In the genomic region with DNA sequence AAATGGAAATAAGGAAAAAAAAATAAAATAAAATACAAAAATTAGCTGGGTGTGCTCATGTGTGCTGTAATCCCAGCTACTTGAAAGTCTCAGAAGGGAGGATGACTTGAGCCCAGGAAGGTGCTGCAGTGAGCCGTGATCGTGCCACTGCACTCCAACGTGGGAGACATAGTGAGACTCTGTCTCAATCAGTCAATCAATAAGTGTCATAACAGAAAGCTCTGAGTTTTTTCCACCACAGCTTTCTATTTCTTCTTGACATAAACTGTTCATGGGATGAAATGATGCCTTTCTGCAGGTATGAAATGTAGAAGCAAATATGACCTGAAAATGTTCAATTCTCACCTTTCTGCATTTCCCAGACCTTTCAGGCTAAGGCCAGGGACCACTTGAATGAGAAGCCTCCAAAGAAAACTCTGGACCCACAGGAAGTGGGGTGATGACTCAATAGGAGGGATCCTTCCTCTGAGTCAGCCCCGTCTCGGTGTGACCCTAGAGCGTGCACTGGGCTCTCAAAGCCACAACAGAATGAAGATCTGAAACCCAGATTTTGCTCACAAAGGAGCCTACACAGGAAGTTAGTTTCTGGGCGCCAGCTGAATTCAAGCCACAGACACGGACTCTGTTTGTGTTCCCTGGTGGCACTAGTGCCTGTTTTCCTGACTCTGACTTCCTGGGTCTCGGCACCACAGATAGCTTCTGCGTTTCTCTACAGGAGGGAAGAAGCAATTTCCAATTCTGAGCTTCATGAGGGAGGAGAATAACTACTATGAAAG, we compare ENCODE assay signal across 1 cellular context.
TF ChIP-seq lines count a peak whose summit lies in the region.

No MANE protein-coding gene starts in this region.

TF ChIP-seq in GM12878, 131 proteins besides CTCF, POLR2A, EP300 and RAD21 (continued from another document and continues in another):
- TF ChIP-seq, protein P1, sequence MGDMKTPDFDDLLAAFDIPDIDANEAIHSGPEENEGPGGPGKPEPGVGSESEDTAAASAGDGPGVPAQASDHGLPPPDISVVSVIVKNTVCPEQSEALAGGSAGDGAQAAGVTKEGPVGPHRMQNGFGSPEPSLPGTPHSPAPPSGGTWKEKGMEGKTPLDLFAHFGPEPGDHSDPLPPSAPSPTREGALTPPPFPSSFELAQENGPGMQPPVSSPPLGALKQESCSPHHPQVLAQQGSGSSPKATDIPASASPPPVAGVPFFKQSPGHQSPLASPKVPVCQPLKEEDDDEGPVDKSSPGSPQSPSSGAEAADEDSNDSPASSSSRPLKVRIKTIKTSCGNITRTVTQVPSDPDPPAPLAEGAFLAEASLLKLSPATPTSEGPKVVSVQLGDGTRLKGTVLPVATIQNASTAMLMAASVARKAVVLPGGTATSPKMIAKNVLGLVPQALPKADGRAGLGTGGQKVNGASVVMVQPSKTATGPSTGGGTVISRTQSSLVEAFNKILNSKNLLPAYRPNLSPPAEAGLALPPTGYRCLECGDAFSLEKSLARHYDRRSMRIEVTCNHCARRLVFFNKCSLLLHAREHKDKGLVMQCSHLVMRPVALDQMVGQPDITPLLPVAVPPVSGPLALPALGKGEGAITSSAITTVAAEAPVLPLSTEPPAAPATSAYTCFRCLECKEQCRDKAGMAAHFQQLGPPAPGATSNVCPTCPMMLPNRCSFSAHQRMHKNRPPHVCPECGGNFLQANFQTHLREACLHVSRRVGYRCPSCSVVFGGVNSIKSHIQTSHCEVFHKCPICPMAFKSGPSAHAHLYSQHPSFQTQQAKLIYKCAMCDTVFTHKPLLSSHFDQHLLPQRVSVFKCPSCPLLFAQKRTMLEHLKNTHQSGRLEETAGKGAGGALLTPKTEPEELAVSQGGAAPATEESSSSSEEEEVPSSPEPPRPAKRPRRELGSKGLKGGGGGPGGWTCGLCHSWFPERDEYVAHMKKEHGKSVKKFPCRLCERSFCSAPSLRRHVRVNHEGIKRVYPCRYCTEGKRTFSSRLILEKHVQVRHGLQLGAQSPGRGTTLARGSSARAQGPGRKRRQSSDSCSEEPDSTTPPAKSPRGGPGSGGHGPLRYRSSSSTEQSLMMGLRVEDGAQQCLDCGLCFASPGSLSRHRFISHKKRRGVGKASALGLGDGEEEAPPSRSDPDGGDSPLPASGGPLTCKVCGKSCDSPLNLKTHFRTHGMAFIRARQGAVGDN (IDR thresholded peaks at IDR 0.05) = peak; percentile 45; the same call in 1 of the 2 replicates
- TF ChIP-seq EGR1 (IDR thresholded peaks at IDR 0.05; ENCODE audit: borderline replicate concordance in 1 of 2, low read depth in 2 of 2, low read length in 2 of 2) (peak in 1 of 2 experiments; percentile 49; a peak in 1 of 3 replicates), LARP7 (IDR thresholded peaks at IDR 0.05) (no peak), SMARCA5 (IDR thresholded peaks at IDR 0.05) (no peak), CBX5 (IDR thresholded peaks at IDR 0.05; ENCODE audit: low read depth) (peak; percentile 59; the same call in 1 of the 2 replicates), CHD4 (IDR thresholded peaks at IDR 0.05) (peak; percentile 92; the same call in 1 of the 2 replicates), FOXM1 (IDR thresholded peaks at IDR 0.05; ENCODE audit: low read depth, low read length) (peak; percentile 98), RAD51 (IDR thresholded peaks at IDR 0.05) (no peak), ZNF274 (IDR thresholded peaks at IDR 0.05; ENCODE audit: insufficient read depth, insufficient read length) (no peak), WRNIP1 (IDR thresholded peaks at IDR 0.05; ENCODE audit: borderline replicate concordance, low read depth, low read length) (0 out of 2 replicates have a peak, but pooled peaks have one; percentile 61), MEF2B (IDR thresholded peaks at IDR 0.05; ENCODE audit: partially characterized antibody, poor library complexity, severe bottlenecking) (peak; percentile 81), BHLHE40 (IDR thresholded peaks at IDR 0.05; ENCODE audit: borderline replicate concordance in 1 of 2, low read depth in 2 of 2, low read length in 1 of 2) (peak; percentile 93 to 94), NFIC (IDR thresholded peaks at IDR 0.05; ENCODE audit: low read depth, low read length) (peak; percentile 99), FOXK2 (IDR thresholded peaks at IDR 0.05) (peak; percentile 41; the same call in 1 of the 2 replicates), IKZF1 (conservative IDR thresholded peaks at IDR 0.05) (peak; percentile 99), NRF1 (conservative IDR thresholded peaks at IDR 0.05; ENCODE audit: low read depth, low read length) (no peak), CREB1 (IDR thresholded peaks at IDR 0.05; ENCODE audit: low read depth) (peak; percentile 63), RBBP5 (conservative IDR thresholded peaks at IDR 0.05) (no peak), STAT3 (IDR thresholded peaks at IDR 0.05; ENCODE audit: low read depth, low read length) (no peak; the same call in 1 of the 2 replicates), DPF2 (IDR thresholded peaks at IDR 0.05) (peak; percentile 99), GABPA (IDR thresholded peaks at IDR 0.05; ENCODE audit: low read depth) (peak; percentile 75), NBN (IDR thresholded peaks at IDR 0.05) (peak; percentile 78), SREBF2 (IDR thresholded peaks at IDR 0.05; ENCODE audit: low read length) (no peak), ATF7 (IDR thresholded peaks at IDR 0.05; ENCODE audit: low read depth) (peak; percentile 86), ZNF207 (IDR thresholded peaks at IDR 0.05; ENCODE audit: borderline replicate concordance) (no peak), SREBF1 (IDR thresholded peaks at IDR 0.05; ENCODE audit: low read length) (no peak; the same call in 1 of the 2 replicates), HDAC2 (IDR thresholded peaks at IDR 0.05) (no peak), MEF2A (IDR thresholded peaks at IDR 0.05; ENCODE audit: insufficient read depth, low read depth, low read length) (peak; percentile 71), YBX1 (IDR thresholded peaks at IDR 0.05) (no peak), EZH2 (IDR thresholded peaks at IDR 0.05; ENCODE audit: borderline replicate concordance, control insufficient read depth, low read depth, low read length) (no peak), SIX5 (IDR thresholded peaks at IDR 0.05; ENCODE audit: low read depth, low read length, severe bottlenecking) (no peak), BMI1 (IDR thresholded peaks at IDR 0.05; ENCODE audit: borderline replicate concordance) (peak; percentile 76), KAT2A (conservative IDR thresholded peaks at IDR 0.05; ENCODE audit: control insufficient read depth, low read depth, low read length) (no peak), NR2F1 (conservative IDR thresholded peaks at IDR 0.05) (peak; percentile 95), KDM1A (IDR thresholded peaks at IDR 0.05; ENCODE audit: borderline replicate concordance) (no peak)
- TF ChIP-seq, protein P2, sequence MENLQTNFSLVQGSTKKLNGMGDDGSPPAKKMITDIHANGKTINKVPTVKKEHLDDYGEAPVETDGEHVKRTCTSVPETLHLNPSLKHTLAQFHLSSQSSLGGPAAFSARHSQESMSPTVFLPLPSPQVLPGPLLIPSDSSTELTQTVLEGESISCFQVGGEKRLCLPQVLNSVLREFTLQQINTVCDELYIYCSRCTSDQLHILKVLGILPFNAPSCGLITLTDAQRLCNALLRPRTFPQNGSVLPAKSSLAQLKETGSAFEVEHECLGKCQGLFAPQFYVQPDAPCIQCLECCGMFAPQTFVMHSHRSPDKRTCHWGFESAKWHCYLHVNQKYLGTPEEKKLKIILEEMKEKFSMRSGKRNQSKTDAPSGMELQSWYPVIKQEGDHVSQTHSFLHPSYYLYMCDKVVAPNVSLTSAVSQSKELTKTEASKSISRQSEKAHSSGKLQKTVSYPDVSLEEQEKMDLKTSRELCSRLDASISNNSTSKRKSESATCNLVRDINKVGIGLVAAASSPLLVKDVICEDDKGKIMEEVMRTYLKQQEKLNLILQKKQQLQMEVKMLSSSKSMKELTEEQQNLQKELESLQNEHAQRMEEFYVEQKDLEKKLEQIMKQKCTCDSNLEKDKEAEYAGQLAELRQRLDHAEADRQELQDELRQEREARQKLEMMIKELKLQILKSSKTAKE (IDR thresholded peaks at IDR 0.05; ENCODE audit: low read depth, poor library complexity, severe bottlenecking) = peak; percentile 96
- TF ChIP-seq, protein P3, sequence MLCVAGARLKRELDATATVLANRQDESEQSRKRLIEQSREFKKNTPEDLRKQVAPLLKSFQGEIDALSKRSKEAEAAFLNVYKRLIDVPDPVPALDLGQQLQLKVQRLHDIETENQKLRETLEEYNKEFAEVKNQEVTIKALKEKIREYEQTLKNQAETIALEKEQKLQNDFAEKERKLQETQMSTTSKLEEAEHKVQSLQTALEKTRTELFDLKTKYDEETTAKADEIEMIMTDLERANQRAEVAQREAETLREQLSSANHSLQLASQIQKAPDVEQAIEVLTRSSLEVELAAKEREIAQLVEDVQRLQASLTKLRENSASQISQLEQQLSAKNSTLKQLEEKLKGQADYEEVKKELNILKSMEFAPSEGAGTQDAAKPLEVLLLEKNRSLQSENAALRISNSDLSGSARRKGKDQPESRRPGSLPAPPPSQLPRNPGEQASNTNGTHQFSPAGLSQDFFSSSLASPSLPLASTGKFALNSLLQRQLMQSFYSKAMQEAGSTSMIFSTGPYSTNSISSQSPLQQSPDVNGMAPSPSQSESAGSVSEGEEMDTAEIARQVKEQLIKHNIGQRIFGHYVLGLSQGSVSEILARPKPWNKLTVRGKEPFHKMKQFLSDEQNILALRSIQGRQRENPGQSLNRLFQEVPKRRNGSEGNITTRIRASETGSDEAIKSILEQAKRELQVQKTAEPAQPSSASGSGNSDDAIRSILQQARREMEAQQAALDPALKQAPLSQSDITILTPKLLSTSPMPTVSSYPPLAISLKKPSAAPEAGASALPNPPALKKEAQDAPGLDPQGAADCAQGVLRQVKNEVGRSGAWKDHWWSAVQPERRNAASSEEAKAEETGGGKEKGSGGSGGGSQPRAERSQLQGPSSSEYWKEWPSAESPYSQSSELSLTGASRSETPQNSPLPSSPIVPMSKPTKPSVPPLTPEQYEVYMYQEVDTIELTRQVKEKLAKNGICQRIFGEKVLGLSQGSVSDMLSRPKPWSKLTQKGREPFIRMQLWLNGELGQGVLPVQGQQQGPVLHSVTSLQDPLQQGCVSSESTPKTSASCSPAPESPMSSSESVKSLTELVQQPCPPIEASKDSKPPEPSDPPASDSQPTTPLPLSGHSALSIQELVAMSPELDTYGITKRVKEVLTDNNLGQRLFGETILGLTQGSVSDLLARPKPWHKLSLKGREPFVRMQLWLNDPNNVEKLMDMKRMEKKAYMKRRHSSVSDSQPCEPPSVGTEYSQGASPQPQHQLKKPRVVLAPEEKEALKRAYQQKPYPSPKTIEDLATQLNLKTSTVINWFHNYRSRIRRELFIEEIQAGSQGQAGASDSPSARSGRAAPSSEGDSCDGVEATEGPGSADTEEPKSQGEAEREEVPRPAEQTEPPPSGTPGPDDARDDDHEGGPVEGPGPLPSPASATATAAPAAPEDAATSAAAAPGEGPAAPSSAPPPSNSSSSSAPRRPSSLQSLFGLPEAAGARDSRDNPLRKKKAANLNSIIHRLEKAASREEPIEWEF (IDR thresholded peaks at IDR 0.05; ENCODE audit: insufficient replicate concordance, low read depth, low read length) = peak; percentile 27
- TF ChIP-seq, protein P4, sequence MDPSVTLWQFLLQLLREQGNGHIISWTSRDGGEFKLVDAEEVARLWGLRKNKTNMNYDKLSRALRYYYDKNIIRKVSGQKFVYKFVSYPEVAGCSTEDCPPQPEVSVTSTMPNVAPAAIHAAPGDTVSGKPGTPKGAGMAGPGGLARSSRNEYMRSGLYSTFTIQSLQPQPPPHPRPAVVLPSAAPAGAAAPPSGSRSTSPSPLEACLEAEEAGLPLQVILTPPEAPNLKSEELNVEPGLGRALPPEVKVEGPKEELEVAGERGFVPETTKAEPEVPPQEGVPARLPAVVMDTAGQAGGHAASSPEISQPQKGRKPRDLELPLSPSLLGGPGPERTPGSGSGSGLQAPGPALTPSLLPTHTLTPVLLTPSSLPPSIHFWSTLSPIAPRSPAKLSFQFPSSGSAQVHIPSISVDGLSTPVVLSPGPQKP (IDR thresholded peaks at IDR 0.05; ENCODE audit: low read depth, low read length) = no peak
- TF ChIP-seq, protein P5, sequence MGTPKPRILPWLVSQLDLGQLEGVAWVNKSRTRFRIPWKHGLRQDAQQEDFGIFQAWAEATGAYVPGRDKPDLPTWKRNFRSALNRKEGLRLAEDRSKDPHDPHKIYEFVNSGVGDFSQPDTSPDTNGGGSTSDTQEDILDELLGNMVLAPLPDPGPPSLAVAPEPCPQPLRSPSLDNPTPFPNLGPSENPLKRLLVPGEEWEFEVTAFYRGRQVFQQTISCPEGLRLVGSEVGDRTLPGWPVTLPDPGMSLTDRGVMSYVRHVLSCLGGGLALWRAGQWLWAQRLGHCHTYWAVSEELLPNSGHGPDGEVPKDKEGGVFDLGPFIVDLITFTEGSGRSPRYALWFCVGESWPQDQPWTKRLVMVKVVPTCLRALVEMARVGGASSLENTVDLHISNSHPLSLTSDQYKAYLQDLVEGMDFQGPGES (IDR thresholded peaks at IDR 0.05) = no peak
- TF ChIP-seq, protein P6, sequence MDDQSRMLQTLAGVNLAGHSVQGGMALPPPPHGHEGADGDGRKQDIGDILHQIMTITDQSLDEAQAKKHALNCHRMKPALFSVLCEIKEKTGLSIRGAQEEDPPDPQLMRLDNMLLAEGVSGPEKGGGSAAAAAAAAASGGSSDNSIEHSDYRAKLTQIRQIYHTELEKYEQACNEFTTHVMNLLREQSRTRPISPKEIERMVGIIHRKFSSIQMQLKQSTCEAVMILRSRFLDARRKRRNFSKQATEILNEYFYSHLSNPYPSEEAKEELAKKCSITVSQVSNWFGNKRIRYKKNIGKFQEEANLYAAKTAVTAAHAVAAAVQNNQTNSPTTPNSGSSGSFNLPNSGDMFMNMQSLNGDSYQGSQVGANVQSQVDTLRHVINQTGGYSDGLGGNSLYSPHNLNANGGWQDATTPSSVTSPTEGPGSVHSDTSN (IDR thresholded peaks at IDR 0.05; ENCODE audit: insufficient replicate concordance, low read depth, low read length) = peak; percentile 77
- TF ChIP-seq, protein P7, sequence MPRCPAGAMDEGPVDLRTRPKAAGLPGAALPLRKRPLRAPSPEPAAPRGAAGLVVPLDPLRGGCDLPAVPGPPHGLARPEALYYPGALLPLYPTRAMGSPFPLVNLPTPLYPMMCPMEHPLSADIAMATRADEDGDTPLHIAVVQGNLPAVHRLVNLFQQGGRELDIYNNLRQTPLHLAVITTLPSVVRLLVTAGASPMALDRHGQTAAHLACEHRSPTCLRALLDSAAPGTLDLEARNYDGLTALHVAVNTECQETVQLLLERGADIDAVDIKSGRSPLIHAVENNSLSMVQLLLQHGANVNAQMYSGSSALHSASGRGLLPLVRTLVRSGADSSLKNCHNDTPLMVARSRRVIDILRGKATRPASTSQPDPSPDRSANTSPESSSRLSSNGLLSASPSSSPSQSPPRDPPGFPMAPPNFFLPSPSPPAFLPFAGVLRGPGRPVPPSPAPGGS (IDR thresholded peaks at IDR 0.05; ENCODE audit: borderline replicate concordance, insufficient read depth, low read depth, low read length, poor library complexity, severe bottlenecking) = peak; percentile 84
- TF ChIP-seq, protein P8, sequence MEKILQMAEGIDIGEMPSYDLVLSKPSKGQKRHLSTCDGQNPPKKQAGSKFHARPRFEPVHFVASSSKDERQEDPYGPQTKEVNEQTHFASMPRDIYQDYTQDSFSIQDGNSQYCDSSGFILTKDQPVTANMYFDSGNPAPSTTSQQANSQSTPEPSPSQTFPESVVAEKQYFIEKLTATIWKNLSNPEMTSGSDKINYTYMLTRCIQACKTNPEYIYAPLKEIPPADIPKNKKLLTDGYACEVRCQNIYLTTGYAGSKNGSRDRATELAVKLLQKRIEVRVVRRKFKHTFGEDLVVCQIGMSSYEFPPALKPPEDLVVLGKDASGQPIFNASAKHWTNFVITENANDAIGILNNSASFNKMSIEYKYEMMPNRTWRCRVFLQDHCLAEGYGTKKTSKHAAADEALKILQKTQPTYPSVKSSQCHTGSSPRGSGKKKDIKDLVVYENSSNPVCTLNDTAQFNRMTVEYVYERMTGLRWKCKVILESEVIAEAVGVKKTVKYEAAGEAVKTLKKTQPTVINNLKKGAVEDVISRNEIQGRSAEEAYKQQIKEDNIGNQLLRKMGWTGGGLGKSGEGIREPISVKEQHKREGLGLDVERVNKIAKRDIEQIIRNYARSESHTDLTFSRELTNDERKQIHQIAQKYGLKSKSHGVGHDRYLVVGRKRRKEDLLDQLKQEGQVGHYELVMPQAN (conservative IDR thresholded peaks at IDR 0.05) = peak; percentile 49
